ENCODE assay signal across 12 cellular contexts in genomic region chr1:94622757-94623156, GRCh38.
DNase-seq lines count a peak whose midpoint lies in the region; ATAC-seq and TF ChIP-seq lines count a peak whose summit lies in the region.
"Had no signal": no experiment of that assay in that cellular context is flagged by ENCODE, and none has a peak within 500 bp of the region (broad histone marks: within the 10 kb centered on the region; RNA-seq: fewer than 3 reads in every experiment).

No MANE protein-coding gene starts in this region.

- POLR2A ChIA-PET in Caco-2 (lab: Charles Lee), result interaction anchor here (1.1 kb wide), 1 partner anchor 31 kb away, joined by 3 read pairs; no protein-coding TSS in a partner anchor

- H3K27me3 Mint-ChIP-seq in Caco-2 (ENCODE audit: insufficient read depth, unreplicated experiment), result no peaks in the 10 kb centered on the region
- H3K27me3 Mint-ChIP-seq in nephron progenitor cell (ENCODE audit: low read depth, poor library complexity), result peaks cover 4% of the 10 kb centered on the region
- H3K27me3 Mint-ChIP-seq in stimulated activated naive B cell treated with anti-CD40 and anti-IgM and Interleukin-4, amounts not matched to agents 10 μg/mL and 1 μg/mL and 100 μg/mL, for 72 hours, result peaks cover 0 to 7% of the 10 kb centered on the region in 2 donors

- DNase-seq in Caco-2 (peak; percentile 25 to 51), NCI-H226 (peak; percentile 95), nephron progenitor cell (peak; percentile 15), tibial artery (no peak)
- no peak for DNase-seq in stimulated activated naive B cell treated with anti-CD40 and anti-IgM and Interleukin-4, amounts not matched to agents 10 μg/mL and 1 μg/mL and 100 μg/mL, for 72 hours
- DNase-seq: activated T-cell treated with anti-CD3 and anti-CD28 coated beads for 4 hours, BE2C, NCI-H146, T1000 had no signal

- H3K27ac Mint-ChIP-seq in Caco-2 (ENCODE audit: unreplicated experiment), result peak overlapping the region; percentile 77
- peak overlapping the region; percentile 32 for H3K27ac Mint-ChIP-seq in nephron progenitor cell
- H3K27ac Mint-ChIP-seq in stimulated activated naive B cell treated with anti-CD40 and anti-IgM and Interleukin-4, amounts not matched to agents 10 μg/mL and 1 μg/mL and 100 μg/mL, for 72 hours, result no peak overlapping the region

- no peak overlapping the region for H3K27ac ChIP-seq in tibial artery

- BruUV-seq in Caco-2 (replicated peaks; lab: Mats Ljungman, UMichigan), result no TSS peak

- H3K4me3 Mint-ChIP-seq in Caco-2 (ENCODE audit: unreplicated experiment) (no peak overlapping the region), nephron progenitor cell (no peak overlapping the region)
- no peak overlapping the region for H3K4me3 Mint-ChIP-seq in stimulated activated naive B cell treated with anti-CD40 and anti-IgM and Interleukin-4, amounts not matched to agents 10 μg/mL and 1 μg/mL and 100 μg/mL, for 72 hours

- intact Hi-C loops in Caco-2 (cut with micrococcal nuclease; ENCODE audit: unreplicated experiment), result no loop called here
- intact Hi-C loops in tibial artery (cut with DNase I; ENCODE audit: low total_unique reads), result no loop called here

- CTCF ChIA-PET in Caco-2 (lab: Charles Lee), result interaction anchor here (0.7 kb wide), 1 partner anchor 108 kb away, joined by 3 read pairs; no protein-coding TSS in a partner anchor

- H3K9me3 ChIP-seq in Caco-2 (peaks cover 3% of the 10 kb centered on the region; the same call in 1 of the 2 replicates), tibial artery (no peaks in the 10 kb centered on the region)
- H3K9me3 ChIP-seq: BE2C had no signal

- H3K9me3 Mint-ChIP-seq in Caco-2 (ENCODE audit: unreplicated experiment) (no peaks in the 10 kb centered on the region), nephron progenitor cell (peaks cover 18% of the 10 kb centered on the region)
- peaks cover 7 to 9% of the 10 kb centered on the region in 2 donors for H3K9me3 Mint-ChIP-seq in stimulated activated naive B cell treated with anti-CD40 and anti-IgM and Interleukin-4, amounts not matched to agents 10 μg/mL and 1 μg/mL and 100 μg/mL, for 72 hours

- H3K36me3 Mint-ChIP-seq in Caco-2 (ENCODE audit: insufficient read depth, unreplicated experiment), result peaks cover 6% of the 10 kb centered on the region
- H3K36me3 Mint-ChIP-seq in nephron progenitor cell (ENCODE audit: low read depth), result no peaks in the 10 kb centered on the region
- peaks cover 4% of the 10 kb centered on the region in 2 donors for H3K36me3 Mint-ChIP-seq in stimulated activated naive B cell treated with anti-CD40 and anti-IgM and Interleukin-4, amounts not matched to agents 10 μg/mL and 1 μg/mL and 100 μg/mL, for 72 hours

- no peaks in the 10 kb centered on the region for H3K4me1 Mint-ChIP-seq in Caco-2 (ENCODE audit: low read depth, unreplicated experiment)
- peaks cover 27% of the 10 kb centered on the region for H3K4me1 Mint-ChIP-seq in nephron progenitor cell
- no peaks in the 10 kb centered on the region for H3K4me1 Mint-ChIP-seq in stimulated activated naive B cell treated with anti-CD40 and anti-IgM and Interleukin-4, amounts not matched to agents 10 μg/mL and 1 μg/mL and 100 μg/mL, for 72 hours

- ATAC-seq in esophagus mucosa, result peak; percentile 67
- no peak for ATAC-seq in HG03439 (IDR thresholded peaks at IDR 0.05; ENCODE audit: unreplicated experiment)
- no peak for ATAC-seq in HG02885 (IDR thresholded peaks at IDR 0.05; ENCODE audit: poor library complexity, unreplicated experiment)
- no peak for ATAC-seq in stimulated activated naive B cell treated with anti-CD40 and anti-IgM and Interleukin-4, amounts not matched to agents 10 μg/mL and 1 μg/mL and 100 μg/mL, for 72 hours (replicated peaks)

- no peaks in the 10 kb centered on the region for H3K27me3 ChIP-seq in Caco-2 (replicated peaks; ENCODE audit: control insufficient read depth, insufficient read depth, low read length)
- H3K27me3 ChIP-seq in tibial artery, result no peaks in the 10 kb centered on the region
- H3K27me3 ChIP-seq: BE2C had no signal

- no peak overlapping the region for H3K4me3 ChIP-seq in Caco-2 (ENCODE audit: low read depth, low read length)
- no peak overlapping the region for H3K4me3 ChIP-seq in tibial artery

- TF ChIP-seq CTCF in Caco-2 (IDR thresholded peaks at IDR 0.05; ENCODE audit: insufficient read depth in 1 of 2, low read depth in 1 of 2, low read length in 1 of 2, severe bottlenecking in 1 of 2, unreplicated experiment in 1 of 2) (no peak), nephron progenitor cell (IDR thresholded peaks at IDR 0.05) (no peak), tibial artery (IDR thresholded peaks at IDR 0.05) (no peak)

- H3K4me1 ChIP-seq in Caco-2, result peaks cover 27% of the 10 kb centered on the region
- peaks cover 0 to 8% (median 0%) of the 10 kb centered on the region in 4 donors for H3K4me1 ChIP-seq in tibial artery
- H3K4me1 ChIP-seq: BE2C had no signal

- no peaks in the 10 kb centered on the region for H3K36me3 ChIP-seq in Caco-2 (ENCODE audit: control insufficient read depth, insufficient read depth, low read length)
- H3K36me3 ChIP-seq in tibial artery, result no peaks in the 10 kb centered on the region
- H3K36me3 ChIP-seq: BE2C had no signal

Comparison
In these comparisons a context has a peak if more than half of its experiments do, and no peak if none do; other contexts are left out.
1. DNase-seq: peak in Caco-2 (2 of 2), NCI-H226 (single experiment) and nephron progenitor cell (single experiment); none in tibial artery (0 of 2) and stimulated activated naive B cell treated with anti-CD40 and anti-IgM and Interleukin-4, amounts not matched to agents 10 μg/mL and 1 μg/mL and 100 μg/mL, for 72 hours (single experiment).